Comparison of ENCODE assay signal across 34 cellular contexts in genomic region chr7:87899258-87899657, GRCh38. TPM values are rescaled to one million over a fixed set of nuclear protein-coding genes. Genes with fewer than 3 reads are reported as not detected.
"Had no signal": no experiment of that assay in that cellular context is flagged by ENCODE, and none has a peak within 500 bp of the region (broad histone marks: within the 10 kb centered on the region; RNA-seq: fewer than 3 reads in every experiment).

No MANE protein-coding gene starts in this region.

- ATAC-seq: activated CD8-positive, alpha-beta T cell treated with anti-CD3 and anti-CD28 coated beads for 36 hours; activated naive CD8-positive, alpha-beta T cell treated with anti-CD3 and anti-CD28 coated beads, Interleukin-2, amount 50 U/mL, for 24 hours had no signal

- DNase-seq: activated B cell treated with CpG ODN at 0.5 μM for 24 hours; activated CD4-positive, alpha-beta memory T cell treated with anti-CD3 and anti-CD28 coated beads for 36 hours; activated CD4-positive, alpha-beta T cell treated with anti-CD3 and anti-CD28 coated beads for 4 hours; activated CD4-positive, alpha-beta T cell treated with anti-CD3 and anti-CD28 coated beads, Interleukin-2, amount 10 ng/mL, durations not matched to agents 24 days and 14 days; activated CD4-positive, alpha-beta T cell treated with anti-CD3 and anti-CD28 coated beads, Interleukin-2, amount 50 U/mL, for 1 hour; activated CD4-positive, alpha-beta T cell treated with anti-CD3 and anti-CD28 coated beads, Interleukin-2, amount 50 U/mL, for 4 hours; activated CD4-positive, CD25-positive, alpha-beta regulatory T cell treated with anti-CD3 and anti-CD28 coated beads, Interleukin-2, amount 50 U/mL, for 72 hours; activated CD8-positive, alpha-beta memory T cell treated with anti-CD3 and anti-CD28 coated beads, Interleukin-2, amount 50 U/mL, for 4 hours; activated CD8-positive, alpha-beta T cell treated with anti-CD3 and anti-CD28 coated beads for 36 hours; activated effector memory CD4-positive, alpha-beta T cell treated with Interleukin-2 at 50 U/mL for 16 hours; activated gamma-delta T cell; activated naive CD4-positive, alpha-beta T cell treated with anti-CD3 and anti-CD28 coated beads, Interleukin-2, amount 10 ng/mL, durations not matched to agents 7 days and 5 days; activated naive CD4-positive, alpha-beta T cell treated with Interleukin-2 at 50 U/mL for 16 hours; activated naive CD8-positive, alpha-beta T cell treated with anti-CD3 and anti-CD28 coated beads, Interleukin-2, amount 10 ng/mL, durations not matched to agents 7 days and 5 days; activated naive CD8-positive, alpha-beta T cell treated with anti-CD3 and anti-CD28 coated beads, Interleukin-2, amount 50 U/mL, for 24 hours; activated T-cell treated with anti-CD3 and anti-CD28 coated beads, Interleukin-2, amount 50 U/mL, for 24 hours; activated T-cell treated with anti-CD3 and anti-CD28 coated beads, Interleukin-2, amount 50 U/mL, for 48 hours; amygdala; anterior cingulate cortex; caudate nucleus; cerebellar nuclear complex; T-helper 2 cell; T-helper 9 cell had no signal

- H3K4me1 ChIP-seq: ascending aorta had no signal

- H3K4me3 ChIP-seq: ascending aorta, cardiac muscle cell had no signal

- H3K27me3 ChIP-seq: ascending aorta, cardiac muscle cell had no signal

- H3K27ac ChIP-seq: ascending aorta, cardiac muscle cell, VCaP had no signal

- H3K27me3 Mint-ChIP-seq: activated B cell treated with CpG ODN at 0.5 μM for 24 hours; activated CD4-positive, alpha-beta memory T cell treated with anti-CD3 and anti-CD28 coated beads for 36 hours; activated CD4-positive, alpha-beta T cell treated with anti-CD3 and anti-CD28 coated beads, Interleukin-2, amount 10 ng/mL, durations not matched to agents 24 days and 14 days; activated CD8-positive, alpha-beta T cell treated with anti-CD3 and anti-CD28 coated beads for 36 hours; activated naive CD4-positive, alpha-beta T cell treated with anti-CD3 and anti-CD28 coated beads, Interleukin-2, amount 10 ng/mL, durations not matched to agents 7 days and 5 days; activated naive CD4-positive, alpha-beta T cell treated with anti-CD3 and anti-CD28 coated beads, Interleukin-2, amount 50 U/mL, for 24 hours; activated naive CD8-positive, alpha-beta T cell; activated naive CD8-positive, alpha-beta T cell treated with anti-CD3 and anti-CD28 coated beads, Interleukin-2, amount 10 ng/mL, durations not matched to agents 7 days and 5 days; activated naive CD8-positive, alpha-beta T cell treated with anti-CD3 and anti-CD28 coated beads, Interleukin-2, amount 50 U/mL, for 24 hours; activated T-cell treated with anti-CD3 and anti-CD28 coated beads, Interleukin-2, amount 50 U/mL, for 24 hours; brain; central memory CD8-positive, alpha-beta T cell had no signal

- H3K9me3 ChIP-seq: ascending aorta had no signal

- H3K4me3 Mint-ChIP-seq: activated B cell treated with CpG ODN at 0.5 μM for 24 hours; activated CD4-positive, alpha-beta memory T cell treated with anti-CD3 and anti-CD28 coated beads for 36 hours; activated CD4-positive, alpha-beta T cell treated with anti-CD3 and anti-CD28 coated beads, Interleukin-2, amount 10 ng/mL, durations not matched to agents 24 days and 14 days; activated CD8-positive, alpha-beta T cell treated with anti-CD3 and anti-CD28 coated beads for 36 hours; activated naive CD4-positive, alpha-beta T cell treated with anti-CD3 and anti-CD28 coated beads, Interleukin-2, amount 10 ng/mL, durations not matched to agents 7 days and 5 days; activated naive CD4-positive, alpha-beta T cell treated with anti-CD3 and anti-CD28 coated beads, Interleukin-2, amount 50 U/mL, for 24 hours; activated naive CD8-positive, alpha-beta T cell; activated naive CD8-positive, alpha-beta T cell treated with anti-CD3 and anti-CD28 coated beads, Interleukin-2, amount 10 ng/mL, durations not matched to agents 7 days and 5 days; activated naive CD8-positive, alpha-beta T cell treated with anti-CD3 and anti-CD28 coated beads, Interleukin-2, amount 50 U/mL, for 24 hours; activated T-cell treated with anti-CD3 and anti-CD28 coated beads, Interleukin-2, amount 50 U/mL, for 24 hours; brain; central memory CD8-positive, alpha-beta T cell; T-helper 2 cell treated with Interferon-gamma antibody and Interleukin-4, amounts not matched to agents 5 μg/mL and 100 μg/mL, for 36 hours had no signal

- H3K4me1 Mint-ChIP-seq: activated B cell treated with CpG ODN at 0.5 μM for 24 hours, brain had no signal

- H3K27ac Mint-ChIP-seq: activated B cell treated with CpG ODN at 0.5 μM for 24 hours; activated CD4-positive, alpha-beta memory T cell treated with anti-CD3 and anti-CD28 coated beads for 36 hours; activated CD4-positive, alpha-beta T cell treated with anti-CD3 and anti-CD28 coated beads, Interleukin-2, amount 10 ng/mL, durations not matched to agents 24 days and 14 days; activated CD8-positive, alpha-beta T cell treated with anti-CD3 and anti-CD28 coated beads for 36 hours; activated naive CD4-positive, alpha-beta T cell treated with anti-CD3 and anti-CD28 coated beads, Interleukin-2, amount 10 ng/mL, durations not matched to agents 7 days and 5 days; activated naive CD4-positive, alpha-beta T cell treated with anti-CD3 and anti-CD28 coated beads, Interleukin-2, amount 50 U/mL, for 24 hours; activated naive CD8-positive, alpha-beta T cell; activated naive CD8-positive, alpha-beta T cell treated with anti-CD3 and anti-CD28 coated beads, Interleukin-2, amount 10 ng/mL, durations not matched to agents 7 days and 5 days; activated naive CD8-positive, alpha-beta T cell treated with anti-CD3 and anti-CD28 coated beads, Interleukin-2, amount 50 U/mL, for 24 hours; activated T-cell treated with anti-CD3 and anti-CD28 coated beads, Interleukin-2, amount 50 U/mL, for 24 hours; activated T-helper 2 cell treated with anti-CD3 and anti-CD28 coated beads, Interferon-gamma antibody, Interleukin-2, Interleukin-4, amounts not matched to agents 10 μg/mL and 5 μg/mL and 100 μg/mL, durations not matched to agents 14 hours and 24 hours and 36 hours; brain; T-helper 2 cell treated with Interferon-gamma antibody and Interleukin-4, amounts not matched to agents 5 μg/mL and 100 μg/mL, for 36 hours had no signal

- FAIRE-seq: bronchial epithelial cell, TTC549 had no signal

RNA-seq across cellular contexts. Expression of gene DBF4, which starts 23.0 kb away (rescaled TPM):
- total RNA-seq: ascending aorta had no signal
